ENCODE assay signal across 8 cellular contexts in genomic region chr6:155268088-155268867, GRCh38. TPM values are rescaled to one million over a fixed set of nuclear protein-coding genes. Genes with fewer than 3 reads are reported as not detected.
DNase-seq lines count a peak whose midpoint lies in the region; ATAC-seq and TF ChIP-seq lines count a peak whose summit lies in the region.
"Not testable (repeated sequence)": the region's sequence is repeated elsewhere in the genome, so short reads cannot be mapped to it uniquely, and the experiment has no call there.

No MANE protein-coding gene starts in this region.

- TF ChIP-seq POLR2A in erythroblast (IDR thresholded peaks at IDR 0.05; ENCODE audit: low read length) = not testable (repeated sequence)

- peaks cover 19% of the 10 kb centered on the region for H3K36me3 Mint-ChIP-seq in activated T-helper 1 cell treated with anti-CD3 and anti-CD28 coated beads, Interleukin-12 subunit alpha, Interleukin-12 subunit beta, Interleukin-2, Interleukin-4 antibody, amounts not matched to agents 30 ng/mL and 10 ng/mL and 1 ng/mL, durations not matched to agents 14 hours and 24 hours and 36 hours (ENCODE audit: low read depth)

- peak; percentile 40; the same call in 1 of the 2 replicates for TF ChIP-seq CTCF in LNCAP (IDR thresholded peaks at IDR 0.05)

- peak; percentile 62 for ATAC-seq in GM21526 (IDR thresholded peaks at IDR 0.05; ENCODE audit: low FRiP score, unreplicated experiment)

- not testable (repeated sequence) for H3K4me1 Mint-ChIP-seq in activated T-helper 1 cell treated with anti-CD3 and anti-CD28 coated beads, Interleukin-12 subunit alpha, Interleukin-12 subunit beta, Interleukin-2, Interleukin-4 antibody, amounts not matched to agents 30 ng/mL and 10 ng/mL and 1 ng/mL, durations not matched to agents 14 hours and 24 hours and 36 hours (ENCODE audit: low read depth)

- not testable (repeated sequence) for H3K9me3 Mint-ChIP-seq in activated T-helper 1 cell treated with anti-CD3 and anti-CD28 coated beads, Interleukin-12 subunit alpha, Interleukin-12 subunit beta, Interleukin-2, Interleukin-4 antibody, amounts not matched to agents 30 ng/mL and 10 ng/mL and 1 ng/mL, durations not matched to agents 14 hours and 24 hours and 36 hours

- not testable (repeated sequence) for H3K4me3 Mint-ChIP-seq in activated T-helper 1 cell treated with anti-CD3 and anti-CD28 coated beads, Interleukin-12 subunit alpha, Interleukin-12 subunit beta, Interleukin-2, Interleukin-4 antibody, amounts not matched to agents 30 ng/mL and 10 ng/mL and 1 ng/mL, durations not matched to agents 14 hours and 24 hours and 36 hours

- DNase-seq in CMK (ENCODE audit: low read depth) = peak; percentile 29
- peak; percentile 54 for DNase-seq in RKO (ENCODE audit: low spot score)
- not testable (repeated sequence) for DNase-seq in activated T-helper 1 cell treated with anti-CD3 and anti-CD28 coated beads, Interleukin-12 subunit alpha, Interleukin-12 subunit beta, Interleukin-2, Interleukin-4 antibody, amounts not matched to agents 30 ng/mL and 10 ng/mL and 1 ng/mL, durations not matched to agents 14 hours and 24 hours and 36 hours (ENCODE audit: low spot score)
- peak; percentile 43 to 52 for DNase-seq in erythroblast (lab: John Stamatoyannopoulos, UW)
- DNase-seq in kidney tubule cell (ENCODE audit: low spot score) = peak; percentile 42
- DNase-seq in stimulated activated naive CD4-positive, alpha-beta T cell treated with Interleukin-2 at 50 U/mL for 16 hours (lab: John Stamatoyannopoulos, UW) = peak; percentile 4

- H3K27ac Mint-ChIP-seq in activated T-helper 1 cell treated with anti-CD3 and anti-CD28 coated beads, Interleukin-12 subunit alpha, Interleukin-12 subunit beta, Interleukin-2, Interleukin-4 antibody, amounts not matched to agents 30 ng/mL and 10 ng/mL and 1 ng/mL, durations not matched to agents 14 hours and 24 hours and 36 hours = peak overlapping the region; percentile 20

- not testable (repeated sequence) for H3K27me3 Mint-ChIP-seq in activated T-helper 1 cell treated with anti-CD3 and anti-CD28 coated beads, Interleukin-12 subunit alpha, Interleukin-12 subunit beta, Interleukin-2, Interleukin-4 antibody, amounts not matched to agents 30 ng/mL and 10 ng/mL and 1 ng/mL, durations not matched to agents 14 hours and 24 hours and 36 hours (ENCODE audit: insufficient read depth)

- intact Hi-C loops in activated T-helper 1 cell treated with anti-CD3 and anti-CD28 coated beads, Interleukin-12 subunit alpha, Interleukin-12 subunit beta, Interleukin-2, Interleukin-4 antibody, amounts not matched to agents 30 ng/mL and 10 ng/mL and 1 ng/mL, durations not matched to agents 14 hours and 24 hours and 36 hours (cut with micrococcal nuclease) = loop anchor here (2.0 kb wide), 1 partner anchor 91 kb away; no protein-coding TSS in a partner anchor

RNA-seq across cellular contexts. Expression of gene CLDN20, which starts 4.5 kb away (rescaled TPM):
- 0.29 TPM in 1 of 2 replicates, not detected in the other for total RNA-seq in activated T-helper 1 cell treated with anti-CD3 and anti-CD28 coated beads, Interleukin-12 subunit alpha, Interleukin-12 subunit beta, Interleukin-2, Interleukin-4 antibody, amounts not matched to agents 30 ng/mL and 10 ng/mL and 1 ng/mL, durations not matched to agents 14 hours and 24 hours and 36 hours

RNA-seq across cellular contexts. Expression of gene TFB1M, which starts 46.0 kb away (rescaled TPM):
- total RNA-seq in activated T-helper 1 cell treated with anti-CD3 and anti-CD28 coated beads, Interleukin-12 subunit alpha, Interleukin-12 subunit beta, Interleukin-2, Interleukin-4 antibody, amounts not matched to agents 30 ng/mL and 10 ng/mL and 1 ng/mL, durations not matched to agents 14 hours and 24 hours and 36 hours = 27.7 and 31.2 TPM in 2 replicates
